8 cellular contexts compared by ENCODE assay signal in the genomic region with DNA sequence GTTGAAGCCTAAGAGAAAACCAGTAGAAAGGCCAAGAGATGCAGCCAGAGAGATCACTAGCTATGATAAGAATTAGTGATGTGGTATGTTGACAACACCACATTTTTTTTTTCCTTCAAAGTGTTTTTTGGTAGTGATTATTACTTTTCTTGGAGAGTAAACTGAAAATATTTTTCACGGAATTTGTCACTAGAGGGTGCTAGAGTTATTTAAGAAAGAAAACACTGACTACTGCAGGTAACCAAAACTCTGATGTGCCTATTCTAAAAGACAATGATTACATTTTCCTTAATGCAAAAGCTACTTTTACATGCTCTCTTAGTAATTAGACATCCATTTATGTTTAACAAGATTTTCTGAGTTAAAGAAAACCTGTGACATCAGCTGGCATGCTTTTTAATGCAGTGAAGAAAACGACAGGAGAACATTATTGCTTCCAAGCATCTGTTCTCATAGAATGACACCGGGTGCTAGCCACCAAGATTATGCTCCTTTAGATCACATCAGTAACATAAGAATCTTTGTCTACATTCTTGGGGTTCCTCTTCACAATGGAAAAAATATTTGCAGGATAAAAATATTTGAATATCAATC. TPM values are rescaled to one million over a fixed set of nuclear protein-coding genes. Genes with fewer than 3 reads are reported as not detected.
DNase-seq lines count a peak whose midpoint lies in the region; ATAC-seq and TF ChIP-seq lines count a peak whose summit lies in the region.

No MANE protein-coding gene starts in this region.

- TF ChIP-seq EP300 in gastroesophageal sphincter (IDR thresholded peaks at IDR 0.05), result no peak

- DNase-seq in SIG-M5 treated with dmso at 0.1 percent for 504 hours (lab: John Stamatoyannopoulos, UW; ENCODE audit: unreplicated experiment), result peak; percentile 29
- DNase-seq in SIG-M5 (lab: John Stamatoyannopoulos, UW), result no peak
- DNase-seq in LHCN-M2 (ENCODE audit: low read depth), result peak; percentile 52
- peak; percentile 55 for DNase-seq in SK-N-DZ (ENCODE audit: low spot score)
- DNase-seq in thyroid gland, result no peak
- no peak for DNase-seq in stimulated activated CD4-positive, alpha-beta T cell treated with anti-CD3 and anti-CD28 coated beads, Interleukin-1b, Interleukin-23, amount 100 ng/mL, for 48 hours

- H3K9me3 ChIP-seq in gastroesophageal sphincter (no peaks in the 10 kb centered on the region), thyroid gland (no peaks in the 10 kb centered on the region)

- H3K27ac ChIP-seq in gastroesophageal sphincter (no peak overlapping the region), thyroid gland (no peak overlapping the region)

- 31 to 59% methylated on average over 3 of the region's 3 CpGs for WGBS in gastroesophageal sphincter (ENCODE audit: low coverage in 1 of 2), 2 donors
- WGBS in thyroid gland, 2 donors, result 45 to 48% methylated on average over 3 of the region's 3 CpGs

- H3K36me3 ChIP-seq in gastroesophageal sphincter (peaks cover 0 to 16% of the 10 kb centered on the region in 2 donors), thyroid gland (no peaks in the 10 kb centered on the region)

- TF ChIP-seq POLR2A in gastroesophageal sphincter (IDR thresholded peaks at IDR 0.05) (no peak), thyroid gland (IDR thresholded peaks at IDR 0.05) (no peak)

- intact Hi-C loops in thyroid gland (cut with DNase I), result loop anchor here (5.0 kb wide), 1 partner anchor 295 kb away; no protein-coding TSS in a partner anchor

- no peak overlapping the region for H3K4me3 ChIP-seq in gastroesophageal sphincter
- H3K4me3 ChIP-seq in thyroid gland (replicated peaks in 1 of 3), result no peak overlapping the region

- ATAC-seq in gastroesophageal sphincter (no peak), HG02884 (IDR thresholded peaks at IDR 0.05; ENCODE audit: unreplicated experiment) (no peak)

- H3K27me3 ChIP-seq in gastroesophageal sphincter, result no peaks in the 10 kb centered on the region
- no peaks in the 10 kb centered on the region for H3K27me3 ChIP-seq in thyroid gland

- peaks cover 0 to 4% (median 0%) of the 10 kb centered on the region in 3 donors for H3K4me1 ChIP-seq in gastroesophageal sphincter
- no peaks in the 10 kb centered on the region for H3K4me1 ChIP-seq in thyroid gland

- TF ChIP-seq CTCF in gastroesophageal sphincter (IDR thresholded peaks at IDR 0.05) (peak; percentile 34 to 60 (median 36)), thyroid gland (IDR thresholded peaks at IDR 0.05) (peak in 5 of 6 experiments; percentile 7 to 53 (median 49))

RNA-seq across cellular contexts. Expression of a gene that starts 28.8 kb away (rescaled TPM):
- total RNA-seq in LHCN-M2 (2014; rRNA removed), result 1.3 and 1.7 TPM in 2 replicates
- polyA plus RNA-seq in LHCN-M2 (2012), result 2.1 TPM
- 3.7 and 4.0 TPM in 2 replicates for polyA plus RNA-seq in SK-N-DZ (2014; cell fraction: cytosol; rRNA removed)
- 8.0 and 9.6 TPM in 2 replicates for polyA plus RNA-seq in SK-N-DZ (2014; cell fraction: nucleus; rRNA removed)
- 1 to 10 TPM; 3.2 to 6.4 (median 4.4) TPM for total RNA-seq in gastroesophageal sphincter
- total RNA-seq in thyroid gland, result 1 to 10 TPM; 4.6 to 5.8 (median 5.5) TPM

RNA-seq across cellular contexts. Expression of a gene that starts 28.9 kb away (rescaled TPM):
- 28.6 and 39.5 TPM in 2 replicates for total RNA-seq in LHCN-M2 (2014; rRNA removed)
- 27.7 TPM for polyA plus RNA-seq in LHCN-M2 (2012)
- 27.0 and 31.6 TPM in 2 replicates for polyA plus RNA-seq in SK-N-DZ (2014; cell fraction: cytosol; rRNA removed)
- polyA plus RNA-seq in SK-N-DZ (2014; cell fraction: nucleus; rRNA removed), result 36.8 and 49.5 TPM in 2 replicates
- 10 to 100 TPM; 10.1 to 19.3 (median 13.1) TPM for total RNA-seq in gastroesophageal sphincter
- 10 to 100 TPM; 25.8 to 61.1 (median 32.1) TPM for total RNA-seq in thyroid gland

Comparison
In these comparisons a context has a peak if more than half of its experiments do, and no peak if none do; other contexts are left out.
1. DNase-seq: peak in SIG-M5 treated with dmso at 0.1 percent for 504 hours (single experiment), LHCN-M2 (single experiment) and SK-N-DZ (single experiment); none in SIG-M5 (single experiment), thyroid gland (0 of 2) and stimulated activated CD4-positive, alpha-beta T cell treated with anti-CD3 and anti-CD28 coated beads, Interleukin-1b, Interleukin-23, amount 100 ng/mL, for 48 hours (single experiment).